In genomic region chr11:110173775-110174644, GRCh38 we compare ENCODE assay signal across 8 cellular contexts.
DNase-seq lines count a peak whose midpoint lies in the region; ATAC-seq, FAIRE-seq and TF ChIP-seq lines count a peak whose summit lies in the region.

No MANE protein-coding gene starts in this region.

- intact Hi-C loops in left cardiac atrium (cut with DNase I), result no loop called here
- intact Hi-C loops in vagina (cut with DNase I), result no loop called here

- peaks cover 9% of the 10 kb centered on the region for H3K4me1 ChIP-seq in vagina

- H3K4me1 Mint-ChIP-seq in activated naive CD4-positive, alpha-beta T cell treated with anti-CD3 and anti-CD28 coated beads, Interleukin-2, amount 50 U/mL, for 24 hours, result peaks cover 7% of the 10 kb centered on the region

- ATAC-seq in HG03025 (IDR thresholded peaks at IDR 0.05; ENCODE audit: low FRiP score, unreplicated experiment) (peak; percentile 50), left cardiac atrium (peak; percentile 74 to 83), HG03159 (IDR thresholded peaks at IDR 0.05; ENCODE audit: unreplicated experiment) (no peak)

- DNase-seq in GM18507 (ENCODE audit: extremely low spot score, insufficient read length, low read depth) (peak; percentile 18), RCC 7860 (ENCODE audit: low spot score) (peak; percentile 38), left cardiac atrium (peak; percentile 68), pulmonary artery endothelial cell (ENCODE audit: low read depth, low spot score) (peak; percentile 35), vagina (ENCODE audit: extremely low spot score in 2 of 2) (no peak)

- no peaks in the 10 kb centered on the region for H3K36me3 Mint-ChIP-seq in activated naive CD4-positive, alpha-beta T cell treated with anti-CD3 and anti-CD28 coated beads, Interleukin-2, amount 50 U/mL, for 24 hours

- H3K36me3 ChIP-seq in vagina, result no peaks in the 10 kb centered on the region

- peaks cover 8% of the 10 kb centered on the region for H3K27me3 Mint-ChIP-seq in activated naive CD4-positive, alpha-beta T cell treated with anti-CD3 and anti-CD28 coated beads, Interleukin-2, amount 50 U/mL, for 24 hours

- no peak for TF ChIP-seq POLR2A in vagina (IDR thresholded peaks at IDR 0.05)

- H3K9me3 Mint-ChIP-seq in activated naive CD4-positive, alpha-beta T cell treated with anti-CD3 and anti-CD28 coated beads, Interleukin-2, amount 50 U/mL, for 24 hours, result no peaks in the 10 kb centered on the region

- FAIRE-seq in GM18507 (lab: Jason Lieb, UNC) (peak; percentile 64), RCC 7860 (lab: Jason Lieb, UNC) (no peak)

- no peaks in the 10 kb centered on the region for H3K27me3 ChIP-seq in vagina

- no peaks in the 10 kb centered on the region for H3K9me3 ChIP-seq in vagina

- H3K27ac ChIP-seq in vagina, result no peak overlapping the region

- peak overlapping the region; percentile 50 for H3K4me3 Mint-ChIP-seq in activated naive CD4-positive, alpha-beta T cell treated with anti-CD3 and anti-CD28 coated beads, Interleukin-2, amount 50 U/mL, for 24 hours

- TF ChIP-seq CTCF in vagina (IDR thresholded peaks at IDR 0.05), result peak; percentile 23 to 53 (median 51)

- no peak overlapping the region for H3K27ac Mint-ChIP-seq in activated naive CD4-positive, alpha-beta T cell treated with anti-CD3 and anti-CD28 coated beads, Interleukin-2, amount 50 U/mL, for 24 hours

- H3K4me3 ChIP-seq in vagina, result no peak overlapping the region

Comparison
In these comparisons a context has a peak if more than half of its experiments do, and no peak if none do; other contexts are left out.
1. DNase-seq: peak in GM18507 (single experiment), RCC 7860 (single experiment), left cardiac atrium (single experiment) and pulmonary artery endothelial cell (single experiment); none in vagina (0 of 2).